15 cellular contexts compared by ENCODE assay signal in genomic region chr15:45253330-45253729, GRCh38. TPM values are rescaled to one million over a fixed set of nuclear protein-coding genes. Genes with fewer than 3 reads are reported as not detected.
DNase-seq lines count a peak whose midpoint lies in the region; ATAC-seq, FAIRE-seq and TF ChIP-seq lines count a peak whose summit lies in the region.
"Had no signal": no experiment of that assay in that cellular context is flagged by ENCODE, and none has a peak within 500 bp of the region (broad histone marks: within the 10 kb centered on the region; RNA-seq: fewer than 3 reads in every experiment).

No MANE protein-coding gene starts in this region.

- intact Hi-C loops in tibial artery (cut with DNase I; ENCODE audit: low total_unique reads), result no loop called here

- H3K4me1 Mint-ChIP-seq in T-cell, result no peaks in the 10 kb centered on the region

- TF ChIP-seq CTCF in D721Med (IDR thresholded peaks at IDR 0.05; ENCODE audit: insufficient read depth, missing control alignments) (peak; percentile 26), HL-60 (IDR thresholded peaks at IDR 0.05; ENCODE audit: insufficient read depth, low read length) (peak; percentile 17), astrocyte of the spinal cord (IDR thresholded peaks at IDR 0.05; ENCODE audit: low read depth, low read length) (peak; percentile 4), tibial artery (IDR thresholded peaks at IDR 0.05) (no peak)

- no peaks in the 10 kb centered on the region for H3K9me3 ChIP-seq in tibial artery
- H3K9me3 ChIP-seq: heart left ventricle had no signal

- CTCF ChIA-PET in T-cell (lab: Charles Lee), result no interaction called here

- H3K4me3 ChIP-seq in HL-60 (replicated peaks; ENCODE audit: insufficient read depth, low read length) (no peak overlapping the region), astrocyte of the spinal cord (ENCODE audit: low read depth, low read length) (no peak overlapping the region), tibial artery (no peak overlapping the region)
- H3K4me3 ChIP-seq: coronary artery, heart left ventricle had no signal

- DNase-seq in D721Med (ENCODE audit: insufficient read length, low spot score) (no peak), HL-60 (ENCODE audit: low read depth in 1 of 2, low spot score in 1 of 2) (no peak), astrocyte of the spinal cord (ENCODE audit: low read depth, low spot score) (no peak), lung microvascular endothelial cell (ENCODE audit: low read depth in 2 of 2) (peak; percentile 6 to 7), T-cell (no peak), DMS153 treated with DMSO at 0.1 percent for 48 hours (lab: John Stamatoyannopoulos, UW; ENCODE audit: unreplicated experiment) (no peak), tibial artery (no peak)
- DNase-seq: activated gamma-delta T cell, heart left ventricle, Right ventricle myocardium superior had no signal

- peaks cover 0 to 4% (median 3%) of the 10 kb centered on the region in 3 donors for H3K9me3 Mint-ChIP-seq in T-cell

- POLR2A ChIA-PET in T-cell (lab: Charles Lee), result interaction anchor here in 1 of 2 donors (0.7 kb wide), 1 partner anchor 104 kb away, joined by 3 read pairs; no protein-coding TSS in a partner anchor

- H3K27me3 Mint-ChIP-seq in T-cell, result no peaks in the 10 kb centered on the region

- ATAC-seq in HG03342 (IDR thresholded peaks at IDR 0.05; ENCODE audit: unreplicated experiment) (no peak), T-cell (replicated peaks in 1 of 4) (no peak)
- ATAC-seq: heart left ventricle had no signal

- H3K36me3 ChIP-seq in tibial artery, result no peaks in the 10 kb centered on the region

- no peak for FAIRE-seq in D721Med (lab: Jason Lieb, UNC)

- in situ Hi-C loops in astrocyte of the spinal cord (cut with HindIII; ENCODE audit: low sequenced_read_pairs), result no loop called here

- H3K4me1 ChIP-seq in tibial artery, result no peaks in the 10 kb centered on the region
- H3K4me1 ChIP-seq: heart left ventricle had no signal

- no peak overlapping the region for H3K27ac Mint-ChIP-seq in T-cell
- H3K27ac Mint-ChIP-seq: IgD-negative memory B cell had no signal

- peaks cover 26% of the 10 kb centered on the region for H3K36me3 Mint-ChIP-seq in T-cell
- H3K36me3 Mint-ChIP-seq: IgD-negative memory B cell had no signal

- no peak overlapping the region for H3K4me3 Mint-ChIP-seq in T-cell
- H3K4me3 Mint-ChIP-seq: IgD-negative memory B cell had no signal

- H3K27me3 ChIP-seq in HL-60 (ENCODE audit: insufficient read depth, poor library complexity, severe bottlenecking), result no peaks in the 10 kb centered on the region
- no peaks in the 10 kb centered on the region for H3K27me3 ChIP-seq in tibial artery
- H3K27me3 ChIP-seq: heart left ventricle had no signal

- H3K27ac ChIP-seq in HL-60 (replicated peaks) (no peak overlapping the region), tibial artery (no peak overlapping the region)
- H3K27ac ChIP-seq: coronary artery, heart left ventricle had no signal

RNA-seq across cellular contexts. Expression of gene SLC28A2, which starts 1.3 kb away (rescaled TPM):
- total RNA-seq in lung microvascular endothelial cell (not detected in 2 replicates), T-cell (not detected)
- total RNA-seq: heart left ventricle, mononuclear cell, Right ventricle myocardium superior, urinary bladder had no signal

Comparison
In these comparisons a context has a peak if more than half of its experiments do, and no peak if none do; other contexts are left out.
1. DNase-seq: peak in lung microvascular endothelial cell (2 of 2); none in D721Med (single experiment), HL-60 (0 of 2), astrocyte of the spinal cord (single experiment), T-cell (0 of 34), DMS153 treated with DMSO at 0.1 percent for 48 hours (single experiment) and tibial artery (0 of 2).
2. CTCF ChIP-seq: peak in D721Med (single experiment), HL-60 (single experiment) and astrocyte of the spinal cord (single experiment); none in tibial artery (0 of 2).